Comparison of ENCODE assay signal across 1 cellular context in the genomic region with DNA sequence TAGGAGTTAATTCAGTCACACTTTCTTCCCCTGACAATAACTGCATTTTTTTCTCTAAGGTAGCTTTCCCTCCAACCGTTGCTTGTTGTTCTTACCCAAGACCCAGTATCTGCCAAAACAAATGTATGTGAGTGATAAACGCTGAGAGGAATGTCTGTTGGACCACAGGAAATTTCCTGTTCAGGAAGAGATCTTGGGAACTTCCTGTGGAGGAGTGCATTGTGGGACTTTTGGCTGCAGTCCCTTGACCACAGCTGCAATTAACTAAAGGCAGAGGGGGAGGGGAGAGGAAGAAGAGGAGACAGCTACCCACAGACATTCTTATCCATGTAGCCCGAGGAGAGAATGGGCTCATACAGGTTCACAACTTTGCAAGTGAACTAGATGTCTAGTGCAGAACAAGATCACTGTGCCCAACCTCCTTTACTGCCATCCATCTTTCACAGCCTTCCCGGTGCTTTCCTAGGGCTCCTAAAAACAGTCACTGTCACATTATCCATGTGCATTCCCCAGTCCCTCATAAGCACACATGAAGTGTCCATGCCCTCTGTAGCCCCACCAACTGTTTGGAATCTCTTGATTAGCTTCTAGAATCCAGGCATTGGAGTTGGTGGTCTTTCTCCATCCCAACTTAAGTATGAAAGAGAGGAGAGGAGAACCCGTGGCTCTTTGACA.
TF ChIP-seq lines count a peak whose summit lies in the region.

No MANE protein-coding gene starts in this region.

TF ChIP-seq in liver, 16 proteins besides CTCF, POLR2A, EP300 and RAD21 (continued from another document):
- TF ChIP-seq, protein P1, sequence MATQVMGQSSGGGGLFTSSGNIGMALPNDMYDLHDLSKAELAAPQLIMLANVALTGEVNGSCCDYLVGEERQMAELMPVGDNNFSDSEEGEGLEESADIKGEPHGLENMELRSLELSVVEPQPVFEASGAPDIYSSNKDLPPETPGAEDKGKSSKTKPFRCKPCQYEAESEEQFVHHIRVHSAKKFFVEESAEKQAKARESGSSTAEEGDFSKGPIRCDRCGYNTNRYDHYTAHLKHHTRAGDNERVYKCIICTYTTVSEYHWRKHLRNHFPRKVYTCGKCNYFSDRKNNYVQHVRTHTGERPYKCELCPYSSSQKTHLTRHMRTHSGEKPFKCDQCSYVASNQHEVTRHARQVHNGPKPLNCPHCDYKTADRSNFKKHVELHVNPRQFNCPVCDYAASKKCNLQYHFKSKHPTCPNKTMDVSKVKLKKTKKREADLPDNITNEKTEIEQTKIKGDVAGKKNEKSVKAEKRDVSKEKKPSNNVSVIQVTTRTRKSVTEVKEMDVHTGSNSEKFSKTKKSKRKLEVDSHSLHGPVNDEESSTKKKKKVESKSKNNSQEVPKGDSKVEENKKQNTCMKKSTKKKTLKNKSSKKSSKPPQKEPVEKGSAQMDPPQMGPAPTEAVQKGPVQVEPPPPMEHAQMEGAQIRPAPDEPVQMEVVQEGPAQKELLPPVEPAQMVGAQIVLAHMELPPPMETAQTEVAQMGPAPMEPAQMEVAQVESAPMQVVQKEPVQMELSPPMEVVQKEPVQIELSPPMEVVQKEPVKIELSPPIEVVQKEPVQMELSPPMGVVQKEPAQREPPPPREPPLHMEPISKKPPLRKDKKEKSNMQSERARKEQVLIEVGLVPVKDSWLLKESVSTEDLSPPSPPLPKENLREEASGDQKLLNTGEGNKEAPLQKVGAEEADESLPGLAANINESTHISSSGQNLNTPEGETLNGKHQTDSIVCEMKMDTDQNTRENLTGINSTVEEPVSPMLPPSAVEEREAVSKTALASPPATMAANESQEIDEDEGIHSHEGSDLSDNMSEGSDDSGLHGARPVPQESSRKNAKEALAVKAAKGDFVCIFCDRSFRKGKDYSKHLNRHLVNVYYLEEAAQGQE (IDR thresholded peaks at IDR 0.05), result no peak
- TF ChIP-seq JUND (IDR thresholded peaks at IDR 0.05) (no peak), RXRA (IDR thresholded peaks at IDR 0.05) (no peak), FOXA2 (IDR thresholded peaks at IDR 0.05) (no peak), FOXA1 (IDR thresholded peaks at IDR 0.05) (no peak), SP1 (IDR thresholded peaks at IDR 0.05) (peak; percentile 11)
- TF ChIP-seq, protein P2, sequence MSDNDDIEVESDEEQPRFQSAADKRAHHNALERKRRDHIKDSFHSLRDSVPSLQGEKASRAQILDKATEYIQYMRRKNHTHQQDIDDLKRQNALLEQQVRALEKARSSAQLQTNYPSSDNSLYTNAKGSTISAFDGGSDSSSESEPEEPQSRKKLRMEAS (IDR thresholded peaks at IDR 0.05), result peak; percentile 56
